13 cellular contexts compared by ENCODE assay signal in genomic region chr12:68962855-68963455, GRCh38. TPM values are rescaled to one million over a fixed set of nuclear protein-coding genes. Genes with fewer than 3 reads are reported as not detected.
DNase-seq lines count a peak whose midpoint lies in the region; ATAC-seq and TF ChIP-seq lines count a peak whose summit lies in the region.
"Had no signal": no experiment of that assay in that cellular context is flagged by ENCODE, and none has a peak within 500 bp of the region (broad histone marks: within the 10 kb centered on the region; RNA-seq: fewer than 3 reads in every experiment).

No MANE protein-coding gene starts in this region.

- H3K27ac ChIP-seq in HL-60 (replicated peaks) (peak overlapping the region; percentile 81), left lung (peak overlapping the region; percentile 22 to 77), brain microvascular endothelial cell (no peak overlapping the region), dorsolateral prefrontal cortex (peak overlapping the region in 6 of 59 donors; percentile 10 to 61 (median 28))
- H3K27ac ChIP-seq: C4-2B had no signal

- H3K36me3 ChIP-seq in adipocyte (ENCODE audit: control insufficient read depth, insufficient read depth, low read length, severe bottlenecking) (no peaks in the 10 kb centered on the region), left lung (no peaks in the 10 kb centered on the region), brain microvascular endothelial cell (replicated peaks) (no peaks in the 10 kb centered on the region)

- no peak overlapping the region for H3K4me3 ChIP-seq in HL-60 (replicated peaks; ENCODE audit: insufficient read depth, low read length)
- H3K4me3 ChIP-seq in adipocyte (ENCODE audit: low read length): no peak overlapping the region
- H3K4me3 ChIP-seq in left lung: no peak overlapping the region
- H3K4me3 ChIP-seq in brain microvascular endothelial cell (ENCODE audit: low read depth, low read length): no peak overlapping the region
- no peak overlapping the region for H3K4me3 ChIP-seq in dorsolateral prefrontal cortex

- H3K9ac ChIP-seq in adipocyte (ENCODE audit: low read length): peak overlapping the region; percentile 34

- H3K4me1 ChIP-seq in adipocyte (ENCODE audit: control insufficient read depth, insufficient read depth, low read length) (peaks cover 50% of the 10 kb centered on the region), left lung (peaks cover 0 to 39% of the 10 kb centered on the region in 2 donors)

- ATAC-seq in left lung (peak; percentile 66), HG02852 (IDR thresholded peaks at IDR 0.05; ENCODE audit: unreplicated experiment) (no peak)

- H3K27me3 ChIP-seq in HL-60 (ENCODE audit: insufficient read depth, poor library complexity, severe bottlenecking) (no peaks in the 10 kb centered on the region), adipocyte (replicated peaks; ENCODE audit: control insufficient read depth, insufficient read depth, low read length) (no peaks in the 10 kb centered on the region), left lung (no peaks in the 10 kb centered on the region), brain microvascular endothelial cell (replicated peaks) (no peaks in the 10 kb centered on the region), dorsolateral prefrontal cortex (no peaks in the 10 kb centered on the region)

- in situ Hi-C loops in brain microvascular endothelial cell (cut with HindIII; ENCODE audit: low pct_ligation_motif_present, low sequenced_read_pairs): no loop called here

- H3K9me3 ChIP-seq in adipocyte (ENCODE audit: control insufficient read depth, low read length) (no peaks in the 10 kb centered on the region), left lung (no peaks in the 10 kb centered on the region)

- intact Hi-C loops in left lung (cut with DNase I): no loop called here
- intact Hi-C loops in dorsolateral prefrontal cortex (cut with DNase I): no loop called here

- TF ChIP-seq CTCF in HL-60 (IDR thresholded peaks at IDR 0.05; ENCODE audit: insufficient read depth, low read length): no peak
- no peak for TF ChIP-seq CTCF in left lung (IDR thresholded peaks at IDR 0.05)
- TF ChIP-seq CTCF in brain microvascular endothelial cell (IDR thresholded peaks at IDR 0.05; ENCODE audit: low read depth, low read length, missing control alignments): no peak
- TF ChIP-seq CTCF in dorsolateral prefrontal cortex (IDR thresholded peaks at IDR 0.05 in 54 of 56, conservative IDR thresholded peaks at IDR 0.05 in 2 of 56; ENCODE audit: low read depth in 1 of 56, partially characterized antibody in 56 of 56): no peak

- DNase-seq in AML-193 (lab: John Stamatoyannopoulos, UW) (peak; percentile 81 to 90), HL-60 (ENCODE audit: low read depth in 1 of 2, low spot score in 1 of 2) (peak; percentile 58 to 79), adipocyte (ENCODE audit: low read depth) (peak; percentile 70), left lung (no peak), brain microvascular endothelial cell (no peak), retina (no peak), dorsolateral prefrontal cortex (no peak)
- DNase-seq: activated CD8-positive, alpha-beta memory T cell treated with anti-CD3 and anti-CD28 coated beads, Interleukin-2, amount 50 U/mL, for 4 hours; GDM1; NCI-H146; NCI-H524 had no signal

RNA-seq across cellular contexts. Expression of gene CPM, which starts 30.0 kb away (rescaled TPM):
- total RNA-seq in left lung: 100 to 1,000 TPM; 194 to 708 TPM
- total RNA-seq in dorsolateral prefrontal cortex: 10 to 100 TPM in 118 of 120 experiments, 1 to 10 TPM in 2; 9.4 to 89.6 (median 31.5) TPM

Comparison
In these comparisons a context has a peak if more than half of its experiments do, and no peak if none do; other contexts are left out.
1. DNase-seq: peak in AML-193 (2 of 2), HL-60 (2 of 2) and adipocyte (single experiment); none in left lung (0 of 2), brain microvascular endothelial cell (single experiment), retina (single experiment) and dorsolateral prefrontal cortex (0 of 10).